In the genomic region with DNA sequence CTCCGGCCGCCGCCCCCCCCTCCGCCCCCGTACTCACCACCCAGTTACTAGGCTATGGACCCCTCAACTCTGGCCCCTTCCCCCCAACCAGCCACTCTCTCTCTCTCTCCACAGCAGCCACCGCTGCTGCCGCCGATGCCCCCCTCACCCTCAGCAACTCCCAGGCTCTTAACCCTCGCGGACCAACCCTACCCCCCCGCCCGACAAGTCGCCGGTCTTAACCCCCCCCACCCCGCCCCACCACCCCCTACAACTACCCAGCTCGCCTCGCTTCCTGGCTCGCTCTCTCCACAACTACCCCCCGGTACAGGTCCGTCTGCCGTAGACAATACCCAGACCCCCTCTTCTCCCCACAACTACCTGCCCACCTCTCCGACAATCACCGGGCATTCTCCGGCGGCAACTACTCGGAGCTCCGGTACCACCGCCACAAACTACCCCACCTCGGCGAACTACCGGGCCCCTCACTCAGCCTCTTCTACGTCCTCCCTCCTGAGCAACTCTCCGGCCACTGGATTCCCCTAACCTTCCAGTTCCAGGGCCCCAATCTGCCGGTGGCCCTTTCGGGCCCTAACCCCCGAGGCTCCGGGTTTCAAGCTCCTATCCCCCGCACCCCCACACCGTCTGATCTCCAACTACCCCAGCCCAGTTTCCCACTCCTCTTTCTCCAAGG, we compare ENCODE assay signal across 1 cellular context.
A peak's percentile ranks its signal among the peaks of the same experiment; 100 is the strongest.
TF ChIP-seq lines count a peak whose summit lies in the region.

No MANE protein-coding gene starts in this region.

TF ChIP-seq in H1, 55 proteins besides CTCF, POLR2A, EP300 and RAD21:
- TF ChIP-seq POLR2AphosphoS5 (IDR thresholded peaks at IDR 0.05; ENCODE audit: low read depth, low read length): peak; percentile 33; the same call in 1 of the 2 replicates
- TF ChIP-seq KDM1A (IDR thresholded peaks at IDR 0.05; ENCODE audit: borderline replicate concordance, low read length): no peak
- TF ChIP-seq SIN3A (conservative IDR thresholded peaks at IDR 0.05 in 1 of 2, IDR thresholded peaks at IDR 0.05 in 1 of 2; ENCODE audit: low read depth in 1 of 2, low read length in 2 of 2): 0 out of 4 replicates have a peak, but pooled peaks of 1 of the 2 experiments have one; percentile 6
- TF ChIP-seq, protein P1, sequence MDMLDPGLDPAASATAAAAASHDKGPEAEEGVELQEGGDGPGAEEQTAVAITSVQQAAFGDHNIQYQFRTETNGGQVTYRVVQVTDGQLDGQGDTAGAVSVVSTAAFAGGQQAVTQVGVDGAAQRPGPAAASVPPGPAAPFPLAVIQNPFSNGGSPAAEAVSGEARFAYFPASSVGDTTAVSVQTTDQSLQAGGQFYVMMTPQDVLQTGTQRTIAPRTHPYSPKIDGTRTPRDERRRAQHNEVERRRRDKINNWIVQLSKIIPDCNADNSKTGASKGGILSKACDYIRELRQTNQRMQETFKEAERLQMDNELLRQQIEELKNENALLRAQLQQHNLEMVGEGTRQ (IDR thresholded peaks at IDR 0.05; ENCODE audit: low read length): no peak
- TF ChIP-seq HDAC2 (IDR thresholded peaks at IDR 0.05; ENCODE audit: borderline replicate concordance in 1 of 2, low read depth in 2 of 2, low read length in 2 of 2): no peak
TF ChIP-seq in H1: peak in this region for 2.
